9 cellular contexts compared by ENCODE assay signal in the genomic region with DNA sequence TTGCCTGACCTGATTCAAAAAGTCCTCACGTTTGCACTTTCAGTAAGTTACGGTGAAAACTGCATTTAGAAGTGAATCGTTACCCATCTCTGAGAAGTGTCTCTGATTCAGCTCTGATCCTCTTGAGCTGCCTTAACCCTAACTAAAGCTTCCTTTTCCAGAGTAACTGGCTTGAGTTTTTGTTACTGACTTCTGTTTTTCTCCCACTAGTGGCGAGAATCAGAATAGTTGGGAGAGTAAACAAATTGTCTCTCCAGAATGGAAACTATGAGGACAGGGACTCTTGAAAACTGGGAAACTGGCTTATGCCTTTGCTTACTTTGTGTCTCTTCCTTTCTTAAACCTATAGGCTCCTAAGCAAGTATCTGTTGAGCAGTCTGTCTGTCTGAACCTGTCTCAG.
A peak's percentile ranks its signal among the peaks of the same experiment; 100 is the strongest.
DNase-seq lines count a peak whose midpoint lies in the region; ATAC-seq and TF ChIP-seq lines count a peak whose summit lies in the region.
"Had no signal": no experiment of that assay in that cellular context is flagged by ENCODE, and none has a peak within 500 bp of the region (broad histone marks: within the 10 kb centered on the region; RNA-seq: fewer than 3 reads in every experiment).

No MANE protein-coding gene starts in this region.

- no peak overlapping the region for H2AFZ ChIP-seq in KMS-11 (ENCODE audit: low read depth)

- peaks cover 2% of the 10 kb centered on the region; the same call in 1 of the 2 replicates for H3K36me3 ChIP-seq in KMS-11 (ENCODE audit: insufficient read depth)

- no peak overlapping the region for H3K9ac ChIP-seq in KMS-11

- no peaks in the 10 kb centered on the region for H3K9me3 Mint-ChIP-seq in nephron progenitor cell

- peaks cover 66% of the 10 kb centered on the region for H3K36me3 Mint-ChIP-seq in nephron progenitor cell (ENCODE audit: low read depth)

- peaks cover 48% of the 10 kb centered on the region for H3K4me1 ChIP-seq in KMS-11 (ENCODE audit: low read depth, poor library complexity, severe bottlenecking)
- H3K4me1 ChIP-seq: Peyer's patch had no signal

- H3K4me3 Mint-ChIP-seq in nephron progenitor cell, result no peak overlapping the region

- H3K79me2 ChIP-seq in KMS-11 (ENCODE audit: insufficient read depth, low read depth), result no peaks in the 10 kb centered on the region

- TF ChIP-seq CTCF in KMS-11 (conservative IDR thresholded peaks at IDR 0.05; ENCODE audit: low read depth, low read length) (no peak; the same call in 1 of the 2 replicates), cardiac fibroblast (IDR thresholded peaks at IDR 0.05; ENCODE audit: low read depth, low read length) (peak; percentile 23), nephron progenitor cell (IDR thresholded peaks at IDR 0.05) (no peak)

- no peaks in the 10 kb centered on the region for H4K20me1 ChIP-seq in KMS-11 (ENCODE audit: insufficient read depth)

- H3K27me3 ChIP-seq in KMS-11 (ENCODE audit: insufficient read depth, low read depth), result no peaks in the 10 kb centered on the region
- H3K27me3 ChIP-seq: Peyer's patch had no signal

- peak overlapping the region; percentile 15; the same call in 1 of the 2 replicates for H3K4me2 ChIP-seq in KMS-11

- peak overlapping the region; percentile 41; the same call in 1 of the 2 replicates for H3K27ac ChIP-seq in KMS-11
- H3K27ac ChIP-seq: Peyer's patch had no signal

- no peaks in the 10 kb centered on the region for H3K27me3 Mint-ChIP-seq in nephron progenitor cell (ENCODE audit: low read depth, poor library complexity)

- no peak overlapping the region for H3K4me3 ChIP-seq in KMS-11 (IDR thresholded peaks at IDR 0.05; ENCODE audit: insufficient read depth, low read depth, low read length)
- no peak overlapping the region for H3K4me3 ChIP-seq in cardiac fibroblast (replicated peaks in 1 of 2; ENCODE audit: low read depth in 2 of 2, low read length in 2 of 2)
- H3K4me3 ChIP-seq: Peyer's patch had no signal

- no peak for ATAC-seq in GM19463 (IDR thresholded peaks at IDR 0.05; ENCODE audit: unreplicated experiment)

- H3K4me1 Mint-ChIP-seq in nephron progenitor cell, result peaks cover 10% of the 10 kb centered on the region

- H3K27ac Mint-ChIP-seq in nephron progenitor cell, result peak overlapping the region; percentile 87

- peak; percentile 24 for DNase-seq in EH (ENCODE audit: low read depth)
- peak; percentile 18 to 22 for DNase-seq in cardiac fibroblast (ENCODE audit: low read depth in 2 of 2)
- DNase-seq in nephron progenitor cell, result no peak
- no peak for DNase-seq in germinal center (ENCODE audit: low spot score)
- DNase-seq in KG1 (lab: John Stamatoyannopoulos, UW), result no peak
- DNase-seq: cortex of kidney, Peyer's patch had no signal

Comparison
In these comparisons a context has a peak if more than half of its experiments do, and no peak if none do; other contexts are left out.
1. DNase-seq: peak in EH (single experiment) and cardiac fibroblast (2 of 2); none in nephron progenitor cell (single experiment), germinal center (single experiment) and KG1 (single experiment).